In the genomic region with DNA sequence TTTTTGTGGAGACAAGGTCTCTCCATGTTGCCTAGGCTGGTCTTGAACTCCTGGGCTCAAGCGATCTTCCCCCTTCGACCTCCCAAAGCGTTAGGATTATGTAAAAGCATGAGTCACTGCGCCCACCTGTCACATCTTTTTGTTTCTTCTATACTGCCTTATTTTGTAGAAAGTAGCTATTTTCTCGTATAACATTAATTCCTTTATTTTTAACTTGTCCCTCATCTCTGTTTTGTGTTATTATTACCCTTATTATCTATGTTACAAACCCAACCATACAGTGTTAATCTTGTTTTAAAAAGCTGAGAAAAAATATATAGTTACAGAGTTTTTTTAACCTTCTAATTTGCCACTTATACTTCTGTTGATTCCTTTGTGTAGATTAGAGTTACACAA, we compare ENCODE assay signal across 9 cellular contexts. TPM values are rescaled to one million over a fixed set of nuclear protein-coding genes. Genes with fewer than 3 reads are reported as not detected.
A peak's percentile ranks its signal among the peaks of the same experiment; 100 is the strongest.
DNase-seq lines count a peak whose midpoint lies in the region; ATAC-seq and TF ChIP-seq lines count a peak whose summit lies in the region.
"Had no signal": no experiment of that assay in that cellular context is flagged by ENCODE, and none has a peak within 500 bp of the region (broad histone marks: within the 10 kb centered on the region; RNA-seq: fewer than 3 reads in every experiment).

No MANE protein-coding gene starts in this region.

- H3K4me1 Mint-ChIP-seq in CD4-positive, CD25-positive, alpha-beta regulatory T cell = peaks cover 31 to 46% (median 38%) of the 10 kb centered on the region in 4 donors
- H3K4me1 Mint-ChIP-seq in neural progenitor cell = peaks cover 19% of the 10 kb centered on the region

- no peaks in the 10 kb centered on the region for H3K27me3 Mint-ChIP-seq in CD4-positive, CD25-positive, alpha-beta regulatory T cell
- peaks cover 2% of the 10 kb centered on the region for H3K27me3 Mint-ChIP-seq in neural progenitor cell (ENCODE audit: insufficient read depth, low read depth)

- peaks cover 34% of the 10 kb centered on the region for H3K4me1 ChIP-seq in CD4-positive, CD25-positive, alpha-beta regulatory T cell (ENCODE audit: control insufficient read depth, insufficient read depth, low read length, poor library complexity, severe bottlenecking)
- H3K4me1 ChIP-seq in Karpas-422 (ENCODE audit: low read length) = peaks cover 35% of the 10 kb centered on the region
- peaks cover 6% of the 10 kb centered on the region for H3K4me1 ChIP-seq in neural progenitor cell
- H3K4me1 ChIP-seq in suprapubic skin = peaks cover 25% of the 10 kb centered on the region

- H4K20me1 ChIP-seq in Karpas-422 (ENCODE audit: insufficient read depth, low read depth, low read length) (peaks cover 14% of the 10 kb centered on the region), neural progenitor cell (ENCODE audit: low read depth) (peaks cover 21% of the 10 kb centered on the region)

- no peak for TF ChIP-seq CTCF in neural progenitor cell (IDR thresholded peaks at IDR 0.05)
- no peak for TF ChIP-seq CTCF in suprapubic skin (IDR thresholded peaks at IDR 0.05)

- H3K27ac Mint-ChIP-seq in CD4-positive, CD25-positive, alpha-beta regulatory T cell = peak overlapping the region; percentile 84 to 99 (median 98)
- no peak overlapping the region for H3K27ac Mint-ChIP-seq in neural progenitor cell

- no peak overlapping the region for H2AFZ ChIP-seq in Karpas-422 (ENCODE audit: low read length)
- no peak overlapping the region for H2AFZ ChIP-seq in neural progenitor cell (replicated peaks)

- no peak for DNase-seq in CD4-positive, CD25-positive, alpha-beta regulatory T cell
- DNase-seq in Karpas-422 (no peak), caudate nucleus (lab: John Stamatoyannopoulos, UW) (no peak), neural progenitor cell (ENCODE audit: low spot score) (no peak), A172 (ENCODE audit: low spot score) (no peak), HuH-7.5 (ENCODE audit: low spot score) (no peak), suprapubic skin (ENCODE audit: low spot score in 2 of 2) (no peak)

- no peak overlapping the region for H3K9ac ChIP-seq in Karpas-422 (ENCODE audit: low read length)
- H3K9ac ChIP-seq in neural progenitor cell = no peak overlapping the region
- H3K9ac ChIP-seq: parathyroid adenoma had no signal

- peaks cover 8% of the 10 kb centered on the region for H3K36me3 Mint-ChIP-seq in CD4-positive, CD25-positive, alpha-beta regulatory T cell
- no peaks in the 10 kb centered on the region for H3K36me3 Mint-ChIP-seq in neural progenitor cell

- peak overlapping the region; percentile 90 to 99 (median 92) for H3K4me3 Mint-ChIP-seq in CD4-positive, CD25-positive, alpha-beta regulatory T cell
- peak overlapping the region; percentile 87 for H3K4me3 Mint-ChIP-seq in neural progenitor cell

- H3K9me3 ChIP-seq in CD4-positive, CD25-positive, alpha-beta regulatory T cell (ENCODE audit: control insufficient read depth in 2 of 2, low read length in 2 of 2) = no peaks in the 10 kb centered on the region
- H3K9me3 ChIP-seq in Karpas-422 (ENCODE audit: low read length) (no peaks in the 10 kb centered on the region), neural progenitor cell (ENCODE audit: low read depth) (no peaks in the 10 kb centered on the region), suprapubic skin (no peaks in the 10 kb centered on the region)

- peak overlapping the region; percentile 95 for H3K27ac ChIP-seq in CD4-positive, CD25-positive, alpha-beta regulatory T cell (ENCODE audit: insufficient read depth, low read length, poor library complexity, severe bottlenecking)
- H3K27ac ChIP-seq in Karpas-422 (ENCODE audit: low read length) (0 out of 2 replicates have a peak overlapping the region, but pooled peaks have one; percentile 29), caudate nucleus (ENCODE audit: low read depth, low read length) (peak overlapping the region; percentile 92), neural progenitor cell (no peak overlapping the region), suprapubic skin (no peak overlapping the region)

- H3K9me3 Mint-ChIP-seq in CD4-positive, CD25-positive, alpha-beta regulatory T cell = no peaks in the 10 kb centered on the region
- no peaks in the 10 kb centered on the region for H3K9me3 Mint-ChIP-seq in neural progenitor cell

- WGBS in suprapubic skin = 90% methylated on average over 5 of the region's 5 CpGs

- no peak for ATAC-seq in CD4-positive, CD25-positive, alpha-beta regulatory T cell (ENCODE audit: low read depth in 2 of 2)
- ATAC-seq in HG02970 (IDR thresholded peaks at IDR 0.05; ENCODE audit: low FRiP score, unreplicated experiment) = no peak

- no peaks in the 10 kb centered on the region for H3K9me2 ChIP-seq in Karpas-422 (replicated peaks; ENCODE audit: insufficient read depth, low read length)

- H3K4me3 ChIP-seq in CD4-positive, CD25-positive, alpha-beta regulatory T cell (ENCODE audit: low read depth, low read length) = no peak overlapping the region
- H3K4me3 ChIP-seq in Karpas-422 (ENCODE audit: low read length) (no peak overlapping the region), neural progenitor cell (no peak overlapping the region), suprapubic skin (no peak overlapping the region)

- H3K79me2 ChIP-seq in Karpas-422 (ENCODE audit: low read length) (peaks cover 34% of the 10 kb centered on the region), neural progenitor cell (ENCODE audit: low read depth) (peaks cover 26% of the 10 kb centered on the region)

- H3K27me3 ChIP-seq in CD4-positive, CD25-positive, alpha-beta regulatory T cell (ENCODE audit: control insufficient read depth, insufficient read depth, low read length) = no peaks in the 10 kb centered on the region
- H3K27me3 ChIP-seq in Karpas-422 (ENCODE audit: low read length) (no peaks in the 10 kb centered on the region), neural progenitor cell (no peaks in the 10 kb centered on the region), suprapubic skin (no peaks in the 10 kb centered on the region)

- peaks cover 12% of the 10 kb centered on the region for H3F3A ChIP-seq in neural progenitor cell (ENCODE audit: low read depth)

- H3K4me2 ChIP-seq in Karpas-422 (ENCODE audit: low read depth, low read length, poor library complexity, severe bottlenecking) (no peak overlapping the region), neural progenitor cell (no peak overlapping the region)

- no peak for TF ChIP-seq POLR2A in suprapubic skin (IDR thresholded peaks at IDR 0.05)

- no peak for TF ChIP-seq EP300 in suprapubic skin (IDR thresholded peaks at IDR 0.05)

- H3K36me3 ChIP-seq in CD4-positive, CD25-positive, alpha-beta regulatory T cell (ENCODE audit: control insufficient read depth, insufficient read depth, low read length) = peaks cover 8% of the 10 kb centered on the region
- H3K36me3 ChIP-seq in Karpas-422 (ENCODE audit: insufficient read depth, low read length) (0 out of 2 replicates have a peak, but pooled peaks cover 5% of the 10 kb centered on the region), neural progenitor cell (no peaks in the 10 kb centered on the region), suprapubic skin (peaks cover 9% of the 10 kb centered on the region)

RNA-seq across cellular contexts. Expression of a gene that starts 1.4 kb away (rescaled TPM):
- 178 TPM for total RNA-seq in CD4-positive, CD25-positive, alpha-beta regulatory T cell
- 10 to 100 TPM; 64.9 to 77.2 (median 70.0) TPM for polyA plus RNA-seq in CD4-positive, CD25-positive, alpha-beta regulatory T cell
- total RNA-seq in Karpas-422 (2014; rRNA removed; shearing (Covaris generic); ENCODE audit: low replicate concordance) = 28.5 and 49.6 TPM in 2 replicates
- total RNA-seq in neural progenitor cell (ENCODE audit: low replicate concordance) = 7.4 and 11.4 TPM in 2 replicates
- 33.8 and 35.9 TPM in 2 replicates for total RNA-seq in A172 (2014; rRNA removed; shearing (Covaris generic))
- 10 to 100 TPM; 31.0 to 42.2 (median 35.1) TPM for total RNA-seq in suprapubic skin

RNA-seq across cellular contexts. Expression of a gene that starts 53.0 kb away (rescaled TPM):
- total RNA-seq in CD4-positive, CD25-positive, alpha-beta regulatory T cell = 157 TPM
- polyA plus RNA-seq in CD4-positive, CD25-positive, alpha-beta regulatory T cell = 10 to 100 TPM; 43.3 to 49.5 (median 47.5) TPM
- total RNA-seq in Karpas-422 (2014; rRNA removed; shearing (Covaris generic); ENCODE audit: low replicate concordance) = 28.4 and 54.9 TPM in 2 replicates
- total RNA-seq in neural progenitor cell (ENCODE audit: low replicate concordance) (33.8 and 82.6 TPM in 2 replicates), suprapubic skin (10 to 100 TPM; 32.7 to 65.8 (median 41.9) TPM)
- total RNA-seq in A172 (2014; rRNA removed; shearing (Covaris generic)) = 32.0 and 73.5 TPM in 2 replicates

Comparison
In these comparisons a context has a peak if more than half of its experiments do, and no peak if none do; other contexts are left out.
1. H3K27ac ChIP-seq: peak in CD4-positive, CD25-positive, alpha-beta regulatory T cell (single experiment), Karpas-422 (single experiment) and caudate nucleus (single experiment); none in neural progenitor cell (single experiment) and suprapubic skin (single experiment).